15 cellular contexts compared by ENCODE assay signal in the genomic region with DNA sequence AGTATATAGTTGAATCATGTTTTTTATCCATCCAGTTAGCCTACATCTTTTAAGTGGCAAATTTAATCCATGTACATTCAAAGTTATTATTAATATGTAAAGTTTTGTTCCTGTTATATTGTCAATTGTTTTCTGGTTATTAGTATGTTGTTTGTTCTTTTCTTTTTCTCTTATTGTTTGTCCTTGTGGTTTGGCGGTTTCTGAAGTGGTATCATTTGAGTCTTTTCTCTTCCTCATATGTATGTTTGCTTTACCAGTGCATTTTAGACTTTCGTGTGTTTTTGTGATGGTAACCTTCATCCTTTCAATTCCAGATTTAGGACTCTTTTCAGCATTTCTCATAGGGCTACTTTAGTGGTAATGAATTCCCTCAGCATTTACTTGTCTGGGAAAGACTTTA.
DNase-seq lines count a peak whose midpoint lies in the region; ATAC-seq, FAIRE-seq and TF ChIP-seq lines count a peak whose summit lies in the region.
"Had no signal": no experiment of that assay in that cellular context is flagged by ENCODE, and none has a peak within 500 bp of the region (broad histone marks: within the 10 kb centered on the region; RNA-seq: fewer than 3 reads in every experiment).

No MANE protein-coding gene starts in this region.

- DNase-seq in GM12865 (ENCODE audit: low read depth) (peak; percentile 20), frontal cortex (ENCODE audit: low spot score in 2 of 2) (no peak), SKM-1 treated with dmso at 0.1 percent for 144 hours (lab: John Stamatoyannopoulos, UW; ENCODE audit: unreplicated experiment) (no peak), NCI-H146 (lab: John Stamatoyannopoulos, UW) (no peak), NAMALWA (ENCODE audit: low spot score) (no peak)
- DNase-seq: 8988T; Calu3; CD4-positive, CD25-positive, alpha-beta regulatory T cell; DMS 273 treated with DMSO at 0.1 percent for 48 hours; GOT3; H9; MG63 had no signal

- TF ChIP-seq CTCF in GM12865 (IDR thresholded peaks at IDR 0.05; ENCODE audit: insufficient read depth, low read depth, low read length, missing control alignments), result no peak

- H3K4me3 ChIP-seq in GM12865 (ENCODE audit: low read depth, low read length), result no peak overlapping the region
- H3K4me3 ChIP-seq: BLaER1 treated with 17β-estradiol and CSF1 and Interleukin-3, amounts not matched to agents 10 nM and 100 nM; MG63 had no signal

- ATAC-seq in GM18909 (IDR thresholded peaks at IDR 0.05; ENCODE audit: poor library complexity, unreplicated experiment) (peak; percentile 45), HG03432 (IDR thresholded peaks at IDR 0.05; ENCODE audit: unreplicated experiment) (peak; percentile 50)

- peak; percentile 42 for FAIRE-seq in frontal cortex (lab: Jason Lieb, UNC)
